12 cellular contexts compared by ENCODE assay signal in the genomic region with DNA sequence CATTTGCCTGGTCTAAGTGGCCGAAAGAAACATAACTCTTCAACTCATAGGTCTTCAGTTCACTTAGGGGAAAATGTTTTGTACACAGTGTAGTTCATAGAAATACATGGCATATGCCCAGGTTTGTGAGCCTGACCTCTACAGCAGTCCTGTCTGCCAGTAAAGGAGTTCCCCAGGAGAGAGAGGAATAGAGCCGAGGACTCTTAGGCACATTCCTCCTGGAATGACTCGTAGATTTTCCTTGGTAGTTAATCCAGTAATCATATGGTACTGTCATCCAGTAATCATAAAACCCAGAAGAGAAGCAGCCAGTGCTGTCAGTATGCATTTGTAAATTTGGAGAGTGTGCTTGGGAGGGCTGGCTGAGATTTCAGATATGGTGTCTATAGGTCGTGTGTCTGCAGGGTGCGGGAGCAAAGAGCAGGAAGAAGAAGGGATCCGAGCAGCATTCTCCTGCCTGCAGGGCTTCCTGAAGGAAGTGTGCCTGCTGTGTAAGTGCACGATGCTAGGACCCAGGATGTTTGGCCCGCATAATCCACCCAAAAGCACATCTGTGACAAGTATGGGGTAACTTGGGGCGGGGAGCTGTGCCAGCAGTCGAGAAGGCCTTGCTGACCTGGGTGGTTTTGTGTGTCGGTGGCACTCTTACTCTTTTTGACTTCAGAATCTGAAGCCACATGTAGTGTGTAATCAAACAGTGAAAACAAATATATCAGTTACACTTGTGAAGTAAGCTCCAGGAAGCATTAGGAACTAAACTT. TPM values are rescaled to one million over a fixed set of nuclear protein-coding genes. Genes with fewer than 3 reads are reported as not detected.
DNase-seq lines count a peak whose midpoint lies in the region; ATAC-seq, FAIRE-seq and TF ChIP-seq lines count a peak whose summit lies in the region.
"Had no signal": no experiment of that assay in that cellular context is flagged by ENCODE, and none has a peak within 500 bp of the region (broad histone marks: within the 10 kb centered on the region; RNA-seq: fewer than 3 reads in every experiment).

No MANE protein-coding gene starts in this region.

- H4K20me1 ChIP-seq in endothelial cell of umbilical vein (replicated peaks; ENCODE audit: control insufficient read depth, extremely low read depth, insufficient read depth, low read length): peaks cover 3% of the 10 kb centered on the region

- H3K9me3 ChIP-seq in endothelial cell of umbilical vein (replicated peaks; ENCODE audit: control insufficient read depth, insufficient read depth, low read length): no peaks in the 10 kb centered on the region
- no peaks in the 10 kb centered on the region for H3K9me3 ChIP-seq in naive thymus-derived CD4-positive, alpha-beta T cell (ENCODE audit: control insufficient read depth in 2 of 3, low read length in 3 of 3)

- peak; percentile 77 for DNase-seq in AG08395 (ENCODE audit: low spot score)
- DNase-seq in HT1080 (ENCODE audit: low read depth): peak; percentile 59
- DNase-seq in endothelial cell of umbilical vein (ENCODE audit: low read depth, low spot score): peak; percentile 22
- no peak for DNase-seq in naive thymus-derived CD4-positive, alpha-beta T cell
- DNase-seq in NCI-H2196 (lab: John Stamatoyannopoulos, UW; ENCODE audit: unreplicated experiment): no peak
- no peak for DNase-seq in retina
- DNase-seq: DMS79, NCI-H2171 had no signal

- no peak overlapping the region for H3K4me3 Mint-ChIP-seq in naive thymus-derived CD4-positive, alpha-beta T cell
- H3K4me3 Mint-ChIP-seq: memory B cell had no signal

- no peak overlapping the region for H3K9ac ChIP-seq in endothelial cell of umbilical vein (replicated peaks; ENCODE audit: extremely low read depth, insufficient read depth, low read length)

- peaks cover 44 to 60% (median 52%) of the 10 kb centered on the region in 7 donors for H3K4me1 Mint-ChIP-seq in naive thymus-derived CD4-positive, alpha-beta T cell

- H3K4me3 ChIP-seq in endothelial cell of umbilical vein (replicated peaks in 1 of 3; ENCODE audit: insufficient read depth in 1 of 3, low read depth in 1 of 3, low read length in 3 of 3): no peak overlapping the region
- H3K4me3 ChIP-seq in naive thymus-derived CD4-positive, alpha-beta T cell (ENCODE audit: low read length): no peak overlapping the region

- no peaks in the 10 kb centered on the region for H3K9me3 Mint-ChIP-seq in naive thymus-derived CD4-positive, alpha-beta T cell
- H3K9me3 Mint-ChIP-seq: memory B cell had no signal

- H3K36me3 ChIP-seq in endothelial cell of umbilical vein (ENCODE audit: control insufficient read depth in 2 of 2, extremely low read depth in 1 of 2, insufficient read depth in 2 of 2, low read length in 2 of 2): peaks cover 28 to 35% of the 10 kb centered on the region in 2 experiments
- H3K36me3 ChIP-seq in naive thymus-derived CD4-positive, alpha-beta T cell (ENCODE audit: control insufficient read depth in 2 of 3, insufficient read depth in 3 of 3, low read length in 3 of 3): peaks cover 29 to 60% (median 37%) of the 10 kb centered on the region in 3 experiments

- BruUV-seq in endothelial cell of umbilical vein (replicated peaks; lab: Mats Ljungman, UMichigan): no TSS peak

- peak overlapping the region; percentile 9 to 76 (median 63) for H3K27ac Mint-ChIP-seq in naive thymus-derived CD4-positive, alpha-beta T cell

- no peak overlapping the region for H2AFZ ChIP-seq in endothelial cell of umbilical vein (ENCODE audit: low read depth, low read length)

- CTCF ChIA-PET in endothelial cell of umbilical vein (lab: Charles Lee): no interaction called here
- CTCF ChIA-PET in naive thymus-derived CD4-positive, alpha-beta T cell (lab: Charles Lee): no interaction called here

- H3K4me1 ChIP-seq in endothelial cell of umbilical vein (ENCODE audit: control insufficient read depth, extremely low read depth, insufficient read depth, low read length): peaks cover 42% of the 10 kb centered on the region
- peaks cover 11 to 32% of the 10 kb centered on the region in 2 donors for H3K4me1 ChIP-seq in naive thymus-derived CD4-positive, alpha-beta T cell (ENCODE audit: control insufficient read depth in 2 of 2, insufficient read depth in 2 of 2, low read length in 2 of 2)

- FAIRE-seq in endothelial cell of umbilical vein (lab: Jason Lieb, UNC): peak; percentile 35
- FAIRE-seq: HTR-8/SVneo had no signal

- peak overlapping the region; percentile 18 for H3K27ac ChIP-seq in endothelial cell of umbilical vein (ENCODE audit: insufficient read depth, low read depth, low read length)
- H3K27ac ChIP-seq in naive thymus-derived CD4-positive, alpha-beta T cell (ENCODE audit: low read depth, low read length): no peak overlapping the region

- no peaks in the 10 kb centered on the region for H3K27me3 Mint-ChIP-seq in naive thymus-derived CD4-positive, alpha-beta T cell
- H3K27me3 Mint-ChIP-seq: memory B cell had no signal

- dilution Hi-C loops in endothelial cell of umbilical vein (cut with MboI; ENCODE audit: extremely low pct_ligation_motif_present, low sequenced_read_pairs): no loop called here

- no peak overlapping the region for H3K4me2 ChIP-seq in endothelial cell of umbilical vein (ENCODE audit: insufficient read depth, low read length)

- H3K79me2 ChIP-seq in endothelial cell of umbilical vein (ENCODE audit: control insufficient read depth, insufficient read depth, low read length): peaks cover 85% of the 10 kb centered on the region

- H3K9me1 ChIP-seq in endothelial cell of umbilical vein (replicated peaks; ENCODE audit: control insufficient read depth, extremely low read depth, insufficient read depth, low read length): no peaks in the 10 kb centered on the region

- no peaks in the 10 kb centered on the region for H3K27me3 ChIP-seq in endothelial cell of umbilical vein (ENCODE audit: control insufficient read depth in 2 of 2, insufficient read depth in 2 of 2, low read length in 2 of 2)
- H3K27me3 ChIP-seq in naive thymus-derived CD4-positive, alpha-beta T cell (ENCODE audit: control insufficient read depth in 2 of 2, insufficient read depth in 2 of 2, low read length in 2 of 2): no peaks in the 10 kb centered on the region

- TF ChIP-seq CTCF in endothelial cell of umbilical vein (IDR thresholded peaks at IDR 0.05; ENCODE audit: extremely low read depth in 1 of 2, insufficient read depth in 1 of 2, low read depth in 1 of 2, low read length in 2 of 2): no peak

- POLR2A ChIA-PET in endothelial cell of umbilical vein (lab: Charles Lee): no interaction called here
- POLR2A ChIA-PET in naive thymus-derived CD4-positive, alpha-beta T cell (lab: Charles Lee): interaction anchor here (2.7 to 4.8 kb wide), 2 partner anchors 13 to 14 kb away, joined by 17 to 21 read pairs; partner anchors contain the start of gene EIF4H

- peaks cover 12 to 46% (median 20%) of the 10 kb centered on the region in 5 donors for H3K36me3 Mint-ChIP-seq in naive thymus-derived CD4-positive, alpha-beta T cell

- TF ChIP-seq POLR2A in endothelial cell of umbilical vein (IDR thresholded peaks at IDR 0.05; ENCODE audit: low read depth, low read length): no peak

- no peak for ATAC-seq in naive thymus-derived CD4-positive, alpha-beta T cell
- ATAC-seq in GM19452 (IDR thresholded peaks at IDR 0.05; ENCODE audit: unreplicated experiment) (no peak), HG03097 (IDR thresholded peaks at IDR 0.05; ENCODE audit: low FRiP score, unreplicated experiment) (no peak)

- intact Hi-C loops in endothelial cell of umbilical vein (cut with micrococcal nuclease): no loop called here
- intact Hi-C loops in naive thymus-derived CD4-positive, alpha-beta T cell (cut with micrococcal nuclease): no loop called here

TF ChIP-seq in endothelial cell of umbilical vein, 7 proteins besides CTCF, POLR2A, EP300 and RAD21 (continues in another document):
- no peak for TF ChIP-seq GATA2 (IDR thresholded peaks at IDR 0.05; ENCODE audit: insufficient read depth, insufficient read length, low read depth, low read length)
- TF ChIP-seq, protein P1, sequence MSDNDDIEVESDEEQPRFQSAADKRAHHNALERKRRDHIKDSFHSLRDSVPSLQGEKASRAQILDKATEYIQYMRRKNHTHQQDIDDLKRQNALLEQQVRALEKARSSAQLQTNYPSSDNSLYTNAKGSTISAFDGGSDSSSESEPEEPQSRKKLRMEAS (IDR thresholded peaks at IDR 0.05; ENCODE audit: insufficient read depth, insufficient read length): no peak
- TF ChIP-seq JUN (IDR thresholded peaks at IDR 0.05; ENCODE audit: borderline replicate concordance, insufficient read depth, insufficient read length, low read depth): no peak
- TF ChIP-seq FOS (IDR thresholded peaks at IDR 0.05; ENCODE audit: borderline replicate concordance, insufficient read depth, low read length): peak; percentile 25

RNA-seq across cellular contexts. Expression of gene EIF4H, which starts 13.9 kb away (rescaled TPM):
- 333 and 408 TPM in 2 replicates for total RNA-seq in HT1080 (2014; rRNA removed; shearing (Covaris generic))
- 372 and 382 TPM in 2 replicates for polyA plus RNA-seq in HT1080 (2015; cell fraction: cytosol; rRNA removed)
- polyA plus RNA-seq in HT1080 (2015; cell fraction: nucleus; rRNA removed): 333 and 343 TPM in 2 replicates
- 415 and 434 TPM in 2 replicates for total RNA-seq in endothelial cell of umbilical vein
- polyA plus RNA-seq in endothelial cell of umbilical vein: 334 and 406 TPM in 2 replicates
- 342 and 346 TPM in 2 replicates for polyA plus RNA-seq in endothelial cell of umbilical vein (2011; cell fraction: cytosol; rRNA removed)
- polyA plus RNA-seq in endothelial cell of umbilical vein (2011; cell fraction: nucleus; rRNA removed): 236 and 266 TPM in 2 replicates
- 288 and 322 TPM in 2 replicates for polyA plus RNA-seq in endothelial cell of umbilical vein (2012)
- 356 and 377 TPM in 2 replicates for polyA minus RNA-seq in endothelial cell of umbilical vein
- 143 TPM for polyA minus RNA-seq in endothelial cell of umbilical vein (2011; cell fraction: cytosol; rRNA and poly(A)+ RNA removed)
- 129 and 131 TPM in 2 replicates for polyA minus RNA-seq in endothelial cell of umbilical vein (2011; cell fraction: nucleus; rRNA and poly(A)+ RNA removed)
- total RNA-seq in naive thymus-derived CD4-positive, alpha-beta T cell: 100 to 1,000 TPM; 163 to 284 (median 223) TPM
- polyA plus RNA-seq in naive thymus-derived CD4-positive, alpha-beta T cell: 100 to 1,000 TPM; 256 to 280 TPM

RNA-seq across cellular contexts. Expression of gene LAT2, which starts 21.7 kb away (rescaled TPM):
- total RNA-seq in HT1080 (2014; rRNA removed; shearing (Covaris generic)): 7.2 and 7.6 TPM in 2 replicates
- polyA plus RNA-seq in HT1080 (2015; cell fraction: cytosol; rRNA removed): 7.5 and 7.7 TPM in 2 replicates
- polyA plus RNA-seq in HT1080 (2015; cell fraction: nucleus; rRNA removed): 7.1 and 10.0 TPM in 2 replicates
- 1.1 and 1.8 TPM in 2 replicates for total RNA-seq in endothelial cell of umbilical vein
- polyA plus RNA-seq in endothelial cell of umbilical vein: 0.57 and 1.0 TPM in 2 replicates
- polyA plus RNA-seq in endothelial cell of umbilical vein (2011; cell fraction: cytosol; rRNA removed): 0.28 and 0.52 TPM in 2 replicates
- polyA plus RNA-seq in endothelial cell of umbilical vein (2011; cell fraction: nucleus; rRNA removed): 3.3 and 3.8 TPM in 2 replicates
- 0.61 and 0.84 TPM in 2 replicates for polyA plus RNA-seq in endothelial cell of umbilical vein (2012)
- polyA minus RNA-seq in endothelial cell of umbilical vein: 0.36 and 1.3 TPM in 2 replicates
- polyA minus RNA-seq in endothelial cell of umbilical vein (2011; cell fraction: cytosol; rRNA and poly(A)+ RNA removed): not detected
- 0.96 and 1.5 TPM in 2 replicates for polyA minus RNA-seq in endothelial cell of umbilical vein (2011; cell fraction: nucleus; rRNA and poly(A)+ RNA removed)
- total RNA-seq in naive thymus-derived CD4-positive, alpha-beta T cell: 10 to 100 TPM in 3 of 5 experiments, 1 to 10 TPM in 2; 2.6 to 67.0 (median 10.5) TPM
- polyA plus RNA-seq in naive thymus-derived CD4-positive, alpha-beta T cell: 1 to 10 TPM in 1 of 2 donors, under 1 TPM in 1; 0.69 to 1.5 TPM

Comparison
In these comparisons a context has a peak if more than half of its experiments do, and no peak if none do; other contexts are left out.
1. DNase-seq: peak in AG08395 (single experiment), HT1080 (single experiment) and endothelial cell of umbilical vein (single experiment); none in naive thymus-derived CD4-positive, alpha-beta T cell (0 of 9), NCI-H2196 (single experiment) and retina (single experiment).